ENCODE assay signal across 10 cellular contexts in the genomic region with DNA sequence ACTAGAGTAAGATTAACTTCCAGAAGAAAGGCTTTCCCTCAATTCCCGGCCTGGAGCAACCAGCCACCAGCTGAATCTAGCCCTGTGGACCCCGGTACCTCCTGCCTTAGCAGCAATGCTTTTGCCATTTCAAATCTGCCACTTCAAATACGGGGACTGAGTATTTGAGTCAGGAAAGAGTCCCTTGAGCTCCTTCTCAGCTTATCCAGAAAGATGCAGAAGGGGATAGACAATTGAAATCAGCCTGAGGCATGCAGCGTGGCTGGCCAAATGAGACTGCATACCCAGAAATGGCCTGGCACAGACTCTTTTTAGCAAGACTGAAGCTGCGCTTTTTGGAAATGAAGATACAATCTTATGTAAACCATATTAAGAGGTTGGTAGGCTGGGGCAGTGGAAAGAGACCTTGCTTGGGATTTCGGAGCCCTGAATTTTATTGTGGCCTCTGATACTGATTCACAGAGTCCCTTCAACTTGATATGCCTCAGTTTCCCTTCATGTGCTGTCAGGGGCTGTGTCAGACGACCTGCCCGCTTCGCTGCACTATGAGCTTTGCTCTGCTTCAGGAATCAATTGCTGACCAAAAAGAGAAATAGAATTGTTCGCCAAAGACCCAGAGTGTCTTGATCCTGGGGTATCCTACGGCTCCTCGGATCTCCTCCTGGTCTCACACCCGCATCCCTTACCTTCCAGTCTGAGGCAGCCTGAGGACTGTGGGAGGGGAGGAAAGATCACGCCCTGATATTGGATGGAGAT. TPM values are rescaled to one million over a fixed set of nuclear protein-coding genes. Genes with fewer than 3 reads are reported as not detected.
DNase-seq lines count a peak whose midpoint lies in the region; ATAC-seq and TF ChIP-seq lines count a peak whose summit lies in the region.
"Had no signal": no experiment of that assay in that cellular context is flagged by ENCODE, and none has a peak within 500 bp of the region (broad histone marks: within the 10 kb centered on the region; RNA-seq: fewer than 3 reads in every experiment).

No MANE protein-coding gene starts in this region.

- H3K27ac ChIP-seq in left ventricle myocardium inferior (replicated peaks), result no peak overlapping the region
- no peak overlapping the region for H3K27ac ChIP-seq in lower lobe of right lung
- H3K27ac ChIP-seq in thoracic aorta, result no peak overlapping the region
- H3K27ac ChIP-seq: neutrophil had no signal

- DNase-seq in left ventricle myocardium inferior, result no peak
- DNase-seq in left ventricle myocardium superior, result no peak
- DNase-seq in adipocyte (ENCODE audit: low read depth), result no peak
- DNase-seq in lower lobe of right lung, result no peak
- DNase-seq in thoracic aorta (ENCODE audit: low spot score), result no peak
- no peak for DNase-seq in activated gamma-delta T cell (lab: John Stamatoyannopoulos, UW)
- no peak for DNase-seq in activated effector memory CD4-positive, alpha-beta T cell treated with Interleukin-2 at 50 U/mL for 16 hours
- no peak for DNase-seq in SW480 (ENCODE audit: low spot score)
- DNase-seq: effector CD8-positive, alpha-beta T cell had no signal

- H3K27me3 ChIP-seq in left ventricle myocardium inferior (ENCODE audit: low read depth) (peaks cover 54% of the 10 kb centered on the region), adipocyte (replicated peaks; ENCODE audit: control insufficient read depth, insufficient read depth, low read length) (peaks cover 6% of the 10 kb centered on the region), lower lobe of right lung (ENCODE audit: low read depth) (peaks cover 14% of the 10 kb centered on the region), thoracic aorta (replicated peaks; ENCODE audit: insufficient read depth) (no peaks in the 10 kb centered on the region)

- H3K9ac ChIP-seq in adipocyte (ENCODE audit: low read length), result peak overlapping the region; percentile 55

- no peak for TF ChIP-seq CTCF in left ventricle myocardium inferior (IDR thresholded peaks at IDR 0.05; ENCODE audit: borderline replicate concordance)
- TF ChIP-seq CTCF in lower lobe of right lung (IDR thresholded peaks at IDR 0.05), result no peak
- TF ChIP-seq CTCF in thoracic aorta (IDR thresholded peaks at IDR 0.05), result no peak

- H3K4me1 ChIP-seq in left ventricle myocardium inferior, result peaks cover 16% of the 10 kb centered on the region
- peaks cover 8% of the 10 kb centered on the region for H3K4me1 ChIP-seq in adipocyte (ENCODE audit: control insufficient read depth, insufficient read depth, low read length)
- H3K4me1 ChIP-seq in lower lobe of right lung, result peaks cover 20% of the 10 kb centered on the region
- H3K4me1 ChIP-seq in thoracic aorta (ENCODE audit: control insufficient read depth in 1 of 2, low read depth in 2 of 2), result peaks cover 10 to 12% of the 10 kb centered on the region in 2 donors

- H3K9me3 ChIP-seq in left ventricle myocardium inferior (replicated peaks), result peaks cover 10% of the 10 kb centered on the region
- H3K9me3 ChIP-seq in adipocyte (ENCODE audit: control insufficient read depth, low read length), result peaks cover 3% of the 10 kb centered on the region
- H3K9me3 ChIP-seq in lower lobe of right lung, result no peaks in the 10 kb centered on the region
- no peaks in the 10 kb centered on the region for H3K9me3 ChIP-seq in thoracic aorta
- H3K9me3 ChIP-seq: neutrophil had no signal

- ATAC-seq in left ventricle myocardium superior, result no peak
- ATAC-seq in lower lobe of right lung, result no peak
- ATAC-seq in thoracic aorta (ENCODE audit: insufficient number of reproducible peaks, low FRiP score, low read depth), result no peak

- H3K4me3 ChIP-seq in left ventricle myocardium inferior (peak overlapping the region; percentile 66), adipocyte (ENCODE audit: low read length) (peak overlapping the region; percentile 78), lower lobe of right lung (peak overlapping the region; percentile 61), thoracic aorta (peak overlapping the region; percentile 88)

- H3K36me3 ChIP-seq in left ventricle myocardium inferior, result no peaks in the 10 kb centered on the region
- H3K36me3 ChIP-seq in adipocyte (ENCODE audit: control insufficient read depth, insufficient read depth, low read length, severe bottlenecking), result no peaks in the 10 kb centered on the region
- H3K36me3 ChIP-seq in lower lobe of right lung, result no peaks in the 10 kb centered on the region
- no peaks in the 10 kb centered on the region for H3K36me3 ChIP-seq in thoracic aorta
- H3K36me3 ChIP-seq: neutrophil had no signal

- intact Hi-C loops in left ventricle myocardium inferior (cut with micrococcal nuclease), result no loop called here
- intact Hi-C loops in left ventricle myocardium superior (cut with micrococcal nuclease), result loop anchor here (5.0 kb wide), 1 partner anchor 86 kb away; no protein-coding TSS in a partner anchor
- intact Hi-C loops in lower lobe of right lung (cut with DNase I), result no loop called here

RNA-seq across cellular contexts. Expression of a gene that starts 1.0 kb away (rescaled TPM):
- 0.22 TPM for total RNA-seq in left ventricle myocardium inferior
- 0.32 TPM for total RNA-seq in left ventricle myocardium superior
- total RNA-seq in lower lobe of right lung, result 8.1 TPM
- total RNA-seq in thoracic aorta, result 1 to 10 TPM; 1.3 to 1.8 TPM

RNA-seq across cellular contexts. Expression of a gene that starts 21.5 kb away (rescaled TPM):
- total RNA-seq in left ventricle myocardium inferior (4.8 TPM), left ventricle myocardium superior (5.1 TPM), lower lobe of right lung (8.8 TPM), thoracic aorta (10 to 100 TPM in 1 of 2 donors, 1 to 10 TPM in 1; 5.1 to 14.3 TPM)

RNA-seq across cellular contexts. Expression of a gene that starts 40.0 kb away (rescaled TPM):
- 201 TPM for total RNA-seq in left ventricle myocardium inferior
- total RNA-seq in left ventricle myocardium superior, result 246 TPM
- 223 TPM for total RNA-seq in lower lobe of right lung
- 100 to 1,000 TPM; 181 to 200 TPM for total RNA-seq in thoracic aorta
